ENCODE assay signal across 22 cellular contexts in genomic region chr16:22307838-22308237, GRCh38. TPM values are rescaled to one million over a fixed set of nuclear protein-coding genes. Genes with fewer than 3 reads are reported as not detected.
A peak's percentile ranks its signal among the peaks of the same experiment; 100 is the strongest.
DNase-seq lines count a peak whose midpoint lies in the region; ATAC-seq, FAIRE-seq and TF ChIP-seq lines count a peak whose summit lies in the region.
"Had no signal": no experiment of that assay in that cellular context is flagged by ENCODE, and none has a peak within 500 bp of the region (broad histone marks: within the 10 kb centered on the region; RNA-seq: fewer than 3 reads in every experiment).

No MANE protein-coding gene starts in this region.

- H3K9me3 ChIP-seq in HepG2 (ENCODE audit: low read length): no peaks in the 10 kb centered on the region
- H3K9me3 ChIP-seq in right lobe of liver: no peaks in the 10 kb centered on the region
- no peaks in the 10 kb centered on the region for H3K9me3 ChIP-seq in kidney (ENCODE audit: control insufficient read depth in 1 of 2, low read length in 2 of 2)
- H3K9me3 ChIP-seq: HAP-1 had no signal

- TF ChIP-seq EP300 in HepG2 (IDR thresholded peaks at IDR 0.05; ENCODE audit: low read depth in 2 of 2, low read length in 2 of 2) (no peak), HepG2 (CRISPR knock-in tag; IDR thresholded peaks at IDR 0.05; ENCODE audit: borderline replicate concordance) (no peak)

- H3K4me2 ChIP-seq in HepG2 (ENCODE audit: low read depth, low read length): no peak overlapping the region

- H4K20me1 ChIP-seq in HepG2 (ENCODE audit: insufficient read depth, low read length): peaks cover 20% of the 10 kb centered on the region; the same call in 1 of the 2 replicates

- H3K9ac ChIP-seq in HepG2 (ENCODE audit: insufficient read depth, low read depth, low read length): no peak overlapping the region
- H3K9ac ChIP-seq in kidney (ENCODE audit: low read length in 2 of 2): no peak overlapping the region

- H3K36me3 ChIP-seq in HepG2 (replicated peaks in 1 of 2; ENCODE audit: control insufficient read depth in 1 of 2, insufficient read depth in 2 of 2, low read length in 2 of 2): peaks cover 64 to 89% of the 10 kb centered on the region in 2 experiments
- H3K36me3 ChIP-seq in right lobe of liver: peaks cover 0 to 68% (median 19%) of the 10 kb centered on the region in 4 donors
- H3K36me3 ChIP-seq in kidney (ENCODE audit: control insufficient read depth in 1 of 2, insufficient read depth in 2 of 2, low read length in 2 of 2): peaks cover 21 to 55% of the 10 kb centered on the region in 2 donors

- no peak for DNase-seq in activated CD4-positive, alpha-beta memory T cell treated with anti-CD3 and anti-CD28 coated beads for 36 hours
- no peak for DNase-seq in activated CD4-positive, alpha-beta memory T cell treated with anti-CD3 and anti-CD28 coated beads, Interleukin-2, amount 10 ng/mL, durations not matched to agents 7 days and 5 days
- DNase-seq in HepG2 (ENCODE audit: low spot score) (no peak), right lobe of liver (no peak), kidney (peak; percentile 44), G401 (ENCODE audit: low spot score) (no peak), cardiac septum (ENCODE audit: low spot score) (no peak)
- DNase-seq: AML-193, DMS153, GF-D8, KBM-7, NCI-H1105, NCI-H2107, NCI-H2227 treated with DMSO at 0.1 percent for 48 hours, NCI-H510A treated with DMSO at 0.1 percent for 48 hours, NCI-H774, OCI-M1, Right ventricle myocardium superior had no signal

- POLR2A ChIA-PET in activated CD4-positive, alpha-beta memory T cell treated with anti-CD3 and anti-CD28 coated beads for 36 hours (lab: Charles Lee): no interaction called here
- POLR2A ChIA-PET in activated CD4-positive, alpha-beta memory T cell treated with anti-CD3 and anti-CD28 coated beads, Interleukin-2, amount 10 ng/mL, durations not matched to agents 7 days and 5 days (lab: Charles Lee): interaction anchor here (1.1 kb wide), 1 partner anchor 9 kb away, joined by 4 read pairs; no protein-coding TSS in a partner anchor
- POLR2A ChIA-PET in HepG2 (lab: Yijun Ruan, JAX): interaction anchor here (1.4 kb wide), 1 partner anchor 10 kb away, joined by 3 read pairs; the partner anchor contains the start of gene POLR3E

- H3K9me3 Mint-ChIP-seq in activated CD4-positive, alpha-beta memory T cell treated with anti-CD3 and anti-CD28 coated beads for 36 hours: no peaks in the 10 kb centered on the region
- H3K9me3 Mint-ChIP-seq in activated CD4-positive, alpha-beta memory T cell treated with anti-CD3 and anti-CD28 coated beads, Interleukin-2, amount 10 ng/mL, durations not matched to agents 7 days and 5 days: no peaks in the 10 kb centered on the region

- 99% methylated on average over 10 of the region's 10 CpGs for WGBS in HepG2 (ENCODE audit: low lambda C conversion rate)
- WGBS in right lobe of liver (ENCODE audit: insufficient coverage, low coverage, low lambda C conversion rate, missing lambda C conversion rate): 94% methylated on average over 3 of the region's 10 CpGs

- H3K27ac Mint-ChIP-seq in activated CD4-positive, alpha-beta memory T cell treated with anti-CD3 and anti-CD28 coated beads for 36 hours: peak overlapping the region; percentile 9
- no peak overlapping the region for H3K27ac Mint-ChIP-seq in activated CD4-positive, alpha-beta memory T cell treated with anti-CD3 and anti-CD28 coated beads, Interleukin-2, amount 10 ng/mL, durations not matched to agents 7 days and 5 days

- intact Hi-C loops in activated CD4-positive, alpha-beta memory T cell treated with anti-CD3 and anti-CD28 coated beads for 36 hours (cut with micrococcal nuclease): no loop called here
- intact Hi-C loops in HepG2 (cut with micrococcal nuclease; ENCODE audit: unreplicated experiment) (no loop called here), right lobe of liver (cut with DNase I) (no loop called here), kidney (cut with DNase I) (no loop called here), cardiac septum (cut with DNase I) (no loop called here)

- ATAC-seq in HepG2: 0 out of 3 replicates have a peak, but pooled peaks have one; percentile 3
- ATAC-seq in right lobe of liver: no peak
- ATAC-seq in HG02588 (IDR thresholded peaks at IDR 0.05; ENCODE audit: unreplicated experiment): no peak

- no peaks in the 10 kb centered on the region for H3K27me3 Mint-ChIP-seq in activated CD4-positive, alpha-beta memory T cell treated with anti-CD3 and anti-CD28 coated beads for 36 hours
- no peaks in the 10 kb centered on the region for H3K27me3 Mint-ChIP-seq in activated CD4-positive, alpha-beta memory T cell treated with anti-CD3 and anti-CD28 coated beads, Interleukin-2, amount 10 ng/mL, durations not matched to agents 7 days and 5 days

- H3K27me3 ChIP-seq in HepG2 (ENCODE audit: control insufficient read depth in 1 of 2, insufficient read depth in 2 of 2, low read length in 2 of 2) (no peaks in the 10 kb centered on the region), right lobe of liver (no peaks in the 10 kb centered on the region)

- BruUV-seq in HepG2 (replicated peaks; lab: Mats Ljungman, UMichigan): no TSS peak

- CTCF ChIA-PET in activated CD4-positive, alpha-beta memory T cell treated with anti-CD3 and anti-CD28 coated beads for 36 hours (lab: Charles Lee): interaction anchor here (1.1 kb wide), 1 partner anchor 11 kb away, joined by 5 read pairs; no protein-coding TSS in a partner anchor
- CTCF ChIA-PET in activated CD4-positive, alpha-beta memory T cell treated with anti-CD3 and anti-CD28 coated beads, Interleukin-2, amount 10 ng/mL, durations not matched to agents 7 days and 5 days (lab: Charles Lee): interaction anchor here (1.3 to 1.4 kb wide), 2 partner anchors 9 to 11 kb away, joined by 5 to 7 read pairs; no protein-coding TSS in a partner anchor
- CTCF ChIA-PET in HepG2 (lab: Yijun Ruan, JAX; ENCODE audit: low intra/inter-chr PET ratio, low total read pairs): no interaction called here

- no peaks in the 10 kb centered on the region for H3K4me1 ChIP-seq in HepG2 (ENCODE audit: insufficient read depth, low read length)
- H3K4me1 ChIP-seq in right lobe of liver: no peaks in the 10 kb centered on the region
- H3K4me1 ChIP-seq in kidney (ENCODE audit: control insufficient read depth in 1 of 2, insufficient read depth in 1 of 2, low read depth in 1 of 2, low read length in 2 of 2): no peaks in the 10 kb centered on the region
- H3K4me1 ChIP-seq: HAP-1 had no signal

- H3K27ac ChIP-seq in HepG2 (ENCODE audit: extremely low read length, insufficient read depth, low read length) (no peak overlapping the region), right lobe of liver (no peak overlapping the region), kidney (ENCODE audit: low read depth in 2 of 2, low read length in 2 of 2) (no peak overlapping the region)
- H3K27ac ChIP-seq: 22Rv1, C4-2B had no signal

- no peak for TF ChIP-seq RAD21 in HepG2 (CRISPR knock-in tag; IDR thresholded peaks at IDR 0.05)

- in situ Hi-C loops in HepG2 (cut with HindIII; ENCODE audit: extremely low pct_ligation_motif_present, low pct_unique_long_range_greater_than_20kb): no loop called here
- in situ Hi-C loops in G401 (cut with HindIII; ENCODE audit: low sequenced_read_pairs): no loop called here

- H3K36me3 Mint-ChIP-seq in activated CD4-positive, alpha-beta memory T cell treated with anti-CD3 and anti-CD28 coated beads for 36 hours: peaks cover 33% of the 10 kb centered on the region
- H3K36me3 Mint-ChIP-seq in activated CD4-positive, alpha-beta memory T cell treated with anti-CD3 and anti-CD28 coated beads, Interleukin-2, amount 10 ng/mL, durations not matched to agents 7 days and 5 days (ENCODE audit: low read depth): peaks cover 29% of the 10 kb centered on the region

- no peak overlapping the region for H3K4me3 Mint-ChIP-seq in activated CD4-positive, alpha-beta memory T cell treated with anti-CD3 and anti-CD28 coated beads for 36 hours
- no peak overlapping the region for H3K4me3 Mint-ChIP-seq in activated CD4-positive, alpha-beta memory T cell treated with anti-CD3 and anti-CD28 coated beads, Interleukin-2, amount 10 ng/mL, durations not matched to agents 7 days and 5 days

- TF ChIP-seq CTCF in HepG2 (CRISPR knock-in tag; IDR thresholded peaks at IDR 0.05): no peak
- no peak for TF ChIP-seq CTCF in right lobe of liver (IDR thresholded peaks at IDR 0.05)
- TF ChIP-seq CTCF in kidney (IDR thresholded peaks at IDR 0.05; ENCODE audit: borderline replicate concordance, extremely low read depth, insufficient read depth): no peak

- H3K4me1 Mint-ChIP-seq in activated CD4-positive, alpha-beta memory T cell treated with anti-CD3 and anti-CD28 coated beads for 36 hours (ENCODE audit: low read depth): no peaks in the 10 kb centered on the region
- H3K4me1 Mint-ChIP-seq in activated CD4-positive, alpha-beta memory T cell treated with anti-CD3 and anti-CD28 coated beads, Interleukin-2, amount 10 ng/mL, durations not matched to agents 7 days and 5 days: no peaks in the 10 kb centered on the region

- H3K4me3 ChIP-seq in HepG2 (replicated peaks in 1 of 3; ENCODE audit: insufficient read depth in 1 of 3, low read depth in 2 of 3, low read length in 3 of 3) (no peak overlapping the region), right lobe of liver (no peak overlapping the region), kidney (ENCODE audit: low read length in 2 of 2) (no peak overlapping the region)
- H3K4me3 ChIP-seq: HAP-1 had no signal

- no peak for TF ChIP-seq POLR2A in HepG2 (IDR thresholded peaks at IDR 0.05; ENCODE audit: insufficient read depth in 1 of 2, low read depth in 2 of 2, low read length in 2 of 2)
- no peak for TF ChIP-seq POLR2A in right lobe of liver (IDR thresholded peaks at IDR 0.05)

- H2AFZ ChIP-seq in HepG2 (ENCODE audit: low read length): no peak overlapping the region

- H3K79me2 ChIP-seq in HepG2 (ENCODE audit: insufficient read depth, low read length): peaks cover 12% of the 10 kb centered on the region

- FAIRE-seq in HepG2 (lab: Jason Lieb, UNC) (no peak), kidney (lab: Jason Lieb, UNC) (no peak)

RNA-seq across cellular contexts. Expression of gene POLR3E, which starts 10.6 kb away (rescaled TPM):
- total RNA-seq in activated CD4-positive, alpha-beta memory T cell treated with anti-CD3 and anti-CD28 coated beads for 36 hours: 10 to 100 TPM; 75.0 to 80.3 TPM
- 10 to 100 TPM; 50.7 TPM for total RNA-seq in activated CD4-positive, alpha-beta memory T cell treated with anti-CD3 and anti-CD28 coated beads, Interleukin-2, amount 10 ng/mL, durations not matched to agents 7 days and 5 days
- total RNA-seq in HepG2 (2016; rRNA removed; fragmentation: Illumina TruSeq; extraction: Trizol) (94.8 and 135 TPM in 2 replicates), right lobe of liver (10 to 100 TPM; 15.8 to 35.7 (median 26.9) TPM), kidney (41.4 TPM), cardiac septum (32.7 TPM)
- total RNA-seq in HepG2 (2016; cell fraction: cytosol; rRNA removed; fragmentation: Illumina TruSeq; extraction: Trizol; ENCODE audit: low read depth): 40.5 and 40.7 TPM in 2 replicates
- 93.2 and 125 TPM in 2 replicates for total RNA-seq in HepG2 (2016; cell fraction: insoluble cytoplasmic fraction; rRNA removed; fragmentation: Illumina TruSeq; extraction: Trizol)
- 103 and 106 TPM in 2 replicates for total RNA-seq in HepG2 (2016; cell fraction: membrane; rRNA removed; fragmentation: Illumina TruSeq; extraction: Trizol)
- total RNA-seq in HepG2 (2016; cell fraction: nucleus; rRNA removed; fragmentation: Illumina TruSeq; extraction: Trizol): 115 and 134 TPM in 2 replicates
- polyA plus RNA-seq in HepG2 (2011; rRNA removed) (262 and 280 TPM in 2 replicates), kidney (ENCODE audit: insufficient read depth, low read depth, low replicate concordance) (21.3 TPM)
- polyA plus RNA-seq in HepG2 (2011; cell fraction: cytosol; rRNA removed): 132 and 169 TPM in 2 replicates
- 753 and 830 TPM in 2 replicates for polyA plus RNA-seq in HepG2 (2011; cell fraction: nucleus; rRNA removed)
- polyA plus RNA-seq in HepG2 (2012): 105 and 114 TPM in 2 replicates
- polyA plus RNA-seq in HepG2 (2016; cell fraction: cytosol; fragmentation: Illumina TruSeq; extraction: Trizol; ENCODE audit: low read depth): 31.3 and 37.9 TPM in 2 replicates
- polyA plus RNA-seq in HepG2 (2016; cell fraction: insoluble cytoplasmic fraction; fragmentation: Illumina TruSeq; extraction: Trizol; ENCODE audit: low read depth): 94.5 and 105 TPM in 2 replicates
- polyA plus RNA-seq in HepG2 (2016; cell fraction: membrane; fragmentation: Illumina TruSeq; extraction: Trizol; ENCODE audit: low read depth): 62.4 and 65.8 TPM in 2 replicates
- polyA plus RNA-seq in HepG2 (2016; cell fraction: nucleus; fragmentation: Illumina TruSeq; extraction: Trizol; ENCODE audit: insufficient read depth, low read depth): 279 and 292 TPM in 2 replicates
- 472 and 743 TPM in 2 replicates for polyA minus RNA-seq in HepG2 (2011; rRNA and poly(A)+ RNA removed; ENCODE audit: low replicate concordance)
- 96.6 and 110 TPM in 2 replicates for polyA minus RNA-seq in HepG2 (2011; cell fraction: cytosol; rRNA and poly(A)+ RNA removed)
- 279 and 332 TPM in 2 replicates for polyA minus RNA-seq in HepG2 (2011; cell fraction: nucleus; rRNA and poly(A)+ RNA removed)
- total RNA-seq in G401 (2014; rRNA removed; shearing (Covaris generic)): 37.7 and 54.2 TPM in 2 replicates
